Comparison of ENCODE assay signal across 23 cellular contexts in the genomic region with DNA sequence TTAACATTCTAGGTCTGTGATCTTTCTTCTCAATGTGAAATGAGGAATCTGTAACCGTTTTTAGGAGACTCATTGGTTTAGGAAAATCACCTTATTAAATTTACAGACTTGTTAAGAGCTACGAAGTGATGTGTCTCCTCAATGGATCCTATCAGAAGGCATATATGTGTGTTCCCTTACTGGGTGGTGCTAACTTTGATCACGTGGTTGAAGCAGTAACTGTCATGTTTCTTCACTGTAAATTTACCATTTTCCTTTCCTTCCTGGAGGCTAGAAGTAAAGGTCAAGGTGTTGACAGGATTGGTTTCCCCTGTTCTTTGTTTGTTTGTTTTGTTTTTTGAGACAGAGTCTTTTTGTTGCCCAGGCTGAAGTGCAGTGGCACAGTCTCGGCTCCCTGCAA. TPM values are rescaled to one million over a fixed set of nuclear protein-coding genes. Genes with fewer than 3 reads are reported as not detected.
DNase-seq lines count a peak whose midpoint lies in the region; ATAC-seq and TF ChIP-seq lines count a peak whose summit lies in the region.
"Had no signal": no experiment of that assay in that cellular context is flagged by ENCODE, and none has a peak within 500 bp of the region (broad histone marks: within the 10 kb centered on the region; RNA-seq: fewer than 3 reads in every experiment).

No MANE protein-coding gene starts in this region.

- peaks cover 27% of the 10 kb centered on the region for H4K20me1 ChIP-seq in OCI-LY7 (ENCODE audit: insufficient read depth, low read length)

- intact Hi-C loops in natural killer cell (cut with micrococcal nuclease) = no loop called here
- intact Hi-C loops in OCI-LY7 (cut with micrococcal nuclease; ENCODE audit: unreplicated experiment) = no loop called here
- intact Hi-C loops in left cardiac atrium (cut with DNase I) = no loop called here

- no peak overlapping the region for H3K27ac ChIP-seq in OCI-LY7 (ENCODE audit: low read depth, low read length, poor library complexity, severe bottlenecking)
- H3K27ac ChIP-seq: tibial nerve had no signal

- peak overlapping the region in 1 of 2 donors; percentile 100 for H3K27ac Mint-ChIP-seq in natural killer cell treated with Interleukin-12 subunit alpha and Interleukin-12 subunit beta and Interleukin-15 and Interleukin-18, amount 100 ng/mL, for 72 hours
- H3K27ac Mint-ChIP-seq in natural killer cell (no peak overlapping the region), brain (no peak overlapping the region), type B pancreatic cell (peak overlapping the region; percentile 62)
- H3K27ac Mint-ChIP-seq: endodermal cell had no signal

- H3K36me3 ChIP-seq in OCI-LY7 (ENCODE audit: insufficient read depth, low read length) = peaks cover 30% of the 10 kb centered on the region
- H3K36me3 ChIP-seq: heart left ventricle, tibial nerve had no signal

- POLR2A ChIA-PET in OCI-LY7 (lab: Charles Lee) = interaction anchor here (1.2 to 7.1 kb wide), 4 partner anchors 12 to 40 kb away, joined by 3 to 118 read pairs (median 12); a partner anchor contains a TSS

- peak overlapping the region; percentile 22 for H3K4me3 Mint-ChIP-seq in natural killer cell treated with Interleukin-12 subunit alpha and Interleukin-12 subunit beta and Interleukin-15 and Interleukin-18, amount 100 ng/mL, for 72 hours
- H3K4me3 Mint-ChIP-seq in natural killer cell (no peak overlapping the region), brain (peak overlapping the region in 4 of 5 experiments; percentile 48 to 94 (median 57)), type B pancreatic cell (peak overlapping the region; percentile 49)
- H3K4me3 Mint-ChIP-seq: endodermal cell had no signal

- no peaks in the 10 kb centered on the region for H3K9me3 Mint-ChIP-seq in natural killer cell treated with Interleukin-12 subunit alpha and Interleukin-12 subunit beta and Interleukin-15 and Interleukin-18, amount 100 ng/mL, for 72 hours
- no peaks in the 10 kb centered on the region for H3K9me3 Mint-ChIP-seq in natural killer cell
- H3K9me3 Mint-ChIP-seq in brain = peaks cover 0 to 3% (median 0%) of the 10 kb centered on the region in 5 experiments
- H3K9me3 Mint-ChIP-seq in type B pancreatic cell = peaks cover 5% of the 10 kb centered on the region
- H3K9me3 Mint-ChIP-seq: endodermal cell; T-helper 1 cell treated with Interleukin-12 subunit alpha and Interleukin-12 subunit beta and Interleukin-4 antibody, amounts not matched to agents 30 μg/mL and 1 μg/mL, for 36 hours had no signal

- H3K4me2 ChIP-seq in OCI-LY7 (ENCODE audit: low read length) = no peak overlapping the region

- H3K9me3 ChIP-seq in OCI-LY7 (ENCODE audit: low read length) = no peaks in the 10 kb centered on the region
- H3K9me3 ChIP-seq: body of pancreas, heart left ventricle, tibial nerve had no signal

- BruUV-seq in OCI-LY7 (replicated peaks; lab: Mats Ljungman, UMichigan) = no TSS peak

- H3K9me2 ChIP-seq in OCI-LY7 (ENCODE audit: insufficient read depth, low read length) = no peaks in the 10 kb centered on the region

- H3K27me3 Mint-ChIP-seq in natural killer cell treated with Interleukin-12 subunit alpha and Interleukin-12 subunit beta and Interleukin-15 and Interleukin-18, amount 100 ng/mL, for 72 hours = no peaks in the 10 kb centered on the region
- H3K27me3 Mint-ChIP-seq in natural killer cell (ENCODE audit: low read depth in 2 of 2) (no peaks in the 10 kb centered on the region), brain (peaks cover 26% of the 10 kb centered on the region), type B pancreatic cell (peaks cover 8% of the 10 kb centered on the region)

- TF ChIP-seq CTCF in natural killer cell (IDR thresholded peaks at IDR 0.05) (no peak), OCI-LY7 (conservative IDR thresholded peaks at IDR 0.05; ENCODE audit: low read length) (no peak), brain (conservative IDR thresholded peaks at IDR 0.05) (no peak), type B pancreatic cell (conservative IDR thresholded peaks at IDR 0.05) (no peak)

- ATAC-seq in natural killer cell treated with Interleukin-12 subunit alpha and Interleukin-12 subunit beta and Interleukin-15 and Interleukin-18, amount 100 ng/mL, for 72 hours = no peak
- ATAC-seq in natural killer cell = no peak
- ATAC-seq in HG03095 (IDR thresholded peaks at IDR 0.05; ENCODE audit: unreplicated experiment) = no peak
- ATAC-seq in left cardiac atrium = no peak
- ATAC-seq: body of pancreas, heart left ventricle, left ventricle myocardium superior, right cardiac atrium had no signal

- peak overlapping the region; percentile 64; the same call in 1 of the 2 replicates for H2AFZ ChIP-seq in OCI-LY7 (ENCODE audit: low read length)

- H3K4me1 Mint-ChIP-seq in natural killer cell treated with Interleukin-12 subunit alpha and Interleukin-12 subunit beta and Interleukin-15 and Interleukin-18, amount 100 ng/mL, for 72 hours (ENCODE audit: low read depth in 2 of 2) = peaks cover 39 to 40% of the 10 kb centered on the region in 2 donors
- peaks cover 30% of the 10 kb centered on the region in 2 donors for H3K4me1 Mint-ChIP-seq in natural killer cell
- peaks cover 35% of the 10 kb centered on the region for H3K4me1 Mint-ChIP-seq in brain
- H3K4me1 Mint-ChIP-seq in type B pancreatic cell (ENCODE audit: unreplicated experiment) = peaks cover 26% of the 10 kb centered on the region

- H3K4me3 ChIP-seq in OCI-LY7 (ENCODE audit: low read depth, low read length, poor library complexity, severe bottlenecking) = no peak overlapping the region
- H3K4me3 ChIP-seq: body of pancreas, tibial nerve had no signal

- peaks cover 31% of the 10 kb centered on the region for H3K79me2 ChIP-seq in OCI-LY7 (ENCODE audit: insufficient read depth, low read depth, low read length)

- peaks cover 40% of the 10 kb centered on the region for H3K4me1 ChIP-seq in OCI-LY7 (ENCODE audit: insufficient read depth, low read length, poor library complexity, severe bottlenecking)

- CTCF ChIA-PET in OCI-LY7 (lab: Charles Lee; ENCODE audit: unreplicated experiment) = no interaction called here

- peaks cover 34% of the 10 kb centered on the region for H3K36me3 Mint-ChIP-seq in natural killer cell treated with Interleukin-12 subunit alpha and Interleukin-12 subunit beta and Interleukin-15 and Interleukin-18, amount 100 ng/mL, for 72 hours
- H3K36me3 Mint-ChIP-seq in natural killer cell (no peaks in the 10 kb centered on the region), brain (peaks cover 7% of the 10 kb centered on the region), type B pancreatic cell (no peaks in the 10 kb centered on the region)

- no peak for DNase-seq in natural killer cell treated with Interleukin-12 subunit alpha and Interleukin-12 subunit beta and Interleukin-15 and Interleukin-18, amount 100 ng/mL, for 72 hours (ENCODE audit: low spot score)
- no peak for DNase-seq in natural killer cell
- DNase-seq in OCI-LY7 (ENCODE audit: low spot score) = no peak
- DNase-seq in type B pancreatic cell (ENCODE audit: extremely low spot score, unreplicated experiment) = no peak
- no peak for DNase-seq in NCI-H69 (lab: John Stamatoyannopoulos, UW)
- no peak for DNase-seq in left cardiac atrium
- DNase-seq: body of pancreas; Calu3; GOT3; heart left ventricle; left ventricle myocardium superior; NCI-H1417 treated with DMSO at 0.1 percent for 48 hours; NCI-H2171 treated with DMSO at 0.1 percent for 48 hours; NCI-H526 treated with DMSO at 0.1 percent for 48 hours; occipital lobe; right cardiac atrium; SHP77 treated with DMSO at 0.1 percent for 48 hours; stimulated activated CD4-positive, alpha-beta T cell treated with anti-CD3 and anti-CD28 coated beads, Interleukin-15, amount 100 ng/mL, for 24 hours had no signal

RNA-seq across cellular contexts. Expression of a gene that starts 1.4 kb away (rescaled TPM):
- 100 to 1,000 TPM; 384 to 480 TPM for total RNA-seq in natural killer cell treated with Interleukin-12 subunit alpha and Interleukin-12 subunit beta and Interleukin-15 and Interleukin-18, amount 100 ng/mL, for 72 hours
- total RNA-seq in natural killer cell = 10 to 100 TPM; 28.7 to 41.1 (median 40.5) TPM
- total RNA-seq in OCI-LY7 (2014; rRNA removed; shearing (Covaris generic)) = 220 and 250 TPM in 2 replicates
- 365 and 375 TPM in 2 replicates for total RNA-seq in OCI-LY7 (2022)
- 153 TPM for polyA plus RNA-seq in brain (ENCODE audit: insufficient read depth, low read depth, low replicate concordance)
- total RNA-seq in type B pancreatic cell (ENCODE audit: low replicate concordance) = 73.5 and 85.9 TPM in 2 replicates
- total RNA-seq in left cardiac atrium = 10 to 100 TPM; 21.8 to 33.0 TPM

RNA-seq across cellular contexts. Expression of a gene that starts 18.4 kb away (rescaled TPM):
- total RNA-seq in natural killer cell treated with Interleukin-12 subunit alpha and Interleukin-12 subunit beta and Interleukin-15 and Interleukin-18, amount 100 ng/mL, for 72 hours = 100 to 1,000 TPM; 167 to 228 TPM
- total RNA-seq in natural killer cell (100 to 1,000 TPM; 211 to 239 (median 222) TPM), OCI-LY7 (2022) (144 and 149 TPM in 2 replicates), type B pancreatic cell (ENCODE audit: low replicate concordance) (95.4 and 108 TPM in 2 replicates), left cardiac atrium (10 to 100 TPM; 67.4 to 79.7 TPM)
- 79.1 and 110 TPM in 2 replicates for total RNA-seq in OCI-LY7 (2014; rRNA removed; shearing (Covaris generic))
- 18.6 TPM for polyA plus RNA-seq in brain (ENCODE audit: insufficient read depth, low read depth, low replicate concordance)

RNA-seq across cellular contexts. Expression of a gene that starts 49.3 kb away (rescaled TPM):
- total RNA-seq in natural killer cell treated with Interleukin-12 subunit alpha and Interleukin-12 subunit beta and Interleukin-15 and Interleukin-18, amount 100 ng/mL, for 72 hours = 10 to 100 TPM; 68.0 to 72.5 TPM
- total RNA-seq in natural killer cell (10 to 100 TPM in 2 of 3 donors, 1 to 10 TPM in 1; 8.1 to 13.8 (median 11.9) TPM), OCI-LY7 (2022) (48.3 and 53.3 TPM in 2 replicates), type B pancreatic cell (ENCODE audit: low replicate concordance) (35.6 and 54.3 TPM in 2 replicates), left cardiac atrium (100 to 1,000 TPM in 1 of 2 donors, 10 to 100 TPM in 1; 91.6 to 102 TPM)
- total RNA-seq in OCI-LY7 (2014; rRNA removed; shearing (Covaris generic)) = 33.6 and 45.8 TPM in 2 replicates
- 38.7 TPM for polyA plus RNA-seq in brain (ENCODE audit: insufficient read depth, low read depth, low replicate concordance)
